In genomic region chr20:58981564-58982364, GRCh38 we compare ENCODE assay signal across 1 cellular context.
TF ChIP-seq lines count a peak whose summit lies in the region.

No MANE protein-coding gene starts in this region.

TF ChIP-seq in K562, 482 proteins besides CTCF, POLR2A, EP300 and RAD21 (continued from another document):
- no peak; the same call in 1 of the 2 replicates for TF ChIP-seq RBFOX2 (IDR thresholded peaks at IDR 0.05; ENCODE audit: low read depth, low read length)
- peak; percentile 15; the same call in 1 of the 2 replicates for TF ChIP-seq EP400 (IDR thresholded peaks at IDR 0.05)
- no peak for TF ChIP-seq SMARCE1 (IDR thresholded peaks at IDR 0.05)
- TF ChIP-seq GABPB2 (CRISPR knock-in tag; conservative IDR thresholded peaks at IDR 0.05) = no peak
- TF ChIP-seq PPARD (CRISPR knock-in tag; IDR thresholded peaks at IDR 0.05) = no peak
- no peak for TF ChIP-seq ZNF165 (CRISPR knock-in tag; IDR thresholded peaks at IDR 0.05; ENCODE audit: borderline replicate concordance)
- no peak for TF ChIP-seq ADNP (tag; IDR thresholded peaks at IDR 0.05)
- no peak for TF ChIP-seq TARDBP (IDR thresholded peaks at IDR 0.05)
- TF ChIP-seq MYBL2 (IDR thresholded peaks at IDR 0.05; ENCODE audit: low read depth) = no peak
- TF ChIP-seq MYBL2 (CRISPR knock-in tag; IDR thresholded peaks at IDR 0.05; ENCODE audit: borderline replicate concordance) = no peak
- TF ChIP-seq TFAM (CRISPR knock-in tag; conservative IDR thresholded peaks at IDR 0.05) = no peak
- no peak for TF ChIP-seq ZBTB17 (CRISPR knock-in tag; IDR thresholded peaks at IDR 0.05)
- TF ChIP-seq, protein P1, sequence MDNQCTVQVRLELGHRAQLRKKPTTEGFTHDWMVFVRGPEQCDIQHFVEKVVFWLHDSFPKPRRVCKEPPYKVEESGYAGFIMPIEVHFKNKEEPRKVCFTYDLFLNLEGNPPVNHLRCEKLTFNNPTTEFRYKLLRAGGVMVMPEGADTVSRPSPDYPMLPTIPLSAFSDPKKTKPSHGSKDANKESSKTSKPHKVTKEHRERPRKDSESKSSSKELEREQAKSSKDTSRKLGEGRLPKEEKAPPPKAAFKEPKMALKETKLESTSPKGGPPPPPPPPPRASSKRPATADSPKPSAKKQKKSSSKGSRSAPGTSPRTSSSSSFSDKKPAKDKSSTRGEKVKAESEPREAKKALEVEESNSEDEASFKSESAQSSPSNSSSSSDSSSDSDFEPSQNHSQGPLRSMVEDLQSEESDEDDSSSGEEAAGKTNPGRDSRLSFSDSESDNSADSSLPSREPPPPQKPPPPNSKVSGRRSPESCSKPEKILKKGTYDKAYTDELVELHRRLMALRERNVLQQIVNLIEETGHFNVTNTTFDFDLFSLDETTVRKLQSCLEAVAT (IDR thresholded peaks at IDR 0.05) = peak in 1 of 2 experiments; percentile 14; a peak in 1 of 4 replicates
- TF ChIP-seq ZNF639 (CRISPR knock-in tag; conservative IDR thresholded peaks at IDR 0.05 in 1 of 2, IDR thresholded peaks at IDR 0.05 in 1 of 2) = no peak; a peak in 1 of 4 replicates
- no peak for TF ChIP-seq CHD2 (IDR thresholded peaks at IDR 0.05; ENCODE audit: low read depth, low read length)
- peak in 1 of 3 experiments; percentile 70 for TF ChIP-seq YY1 (IDR thresholded peaks at IDR 0.05; ENCODE audit: borderline replicate concordance in 1 of 3, control insufficient read depth in 1 of 3, extremely low read depth in 1 of 3, insufficient read depth in 3 of 3, insufficient read length in 1 of 3, insufficient replicate concordance in 2 of 3, low read depth in 1 of 3, low read length in 2 of 3)
- TF ChIP-seq, protein P2, sequence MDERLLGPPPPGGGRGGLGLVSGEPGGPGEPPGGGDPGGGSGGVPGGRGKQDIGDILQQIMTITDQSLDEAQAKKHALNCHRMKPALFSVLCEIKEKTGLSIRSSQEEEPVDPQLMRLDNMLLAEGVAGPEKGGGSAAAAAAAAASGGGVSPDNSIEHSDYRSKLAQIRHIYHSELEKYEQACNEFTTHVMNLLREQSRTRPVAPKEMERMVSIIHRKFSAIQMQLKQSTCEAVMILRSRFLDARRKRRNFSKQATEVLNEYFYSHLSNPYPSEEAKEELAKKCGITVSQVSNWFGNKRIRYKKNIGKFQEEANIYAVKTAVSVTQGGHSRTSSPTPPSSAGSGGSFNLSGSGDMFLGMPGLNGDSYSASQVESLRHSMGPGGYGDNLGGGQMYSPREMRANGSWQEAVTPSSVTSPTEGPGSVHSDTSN (CRISPR knock-in tag; IDR thresholded peaks at IDR 0.05; ENCODE audit: low read depth) = no peak
- TF ChIP-seq, protein P2 (tag; conservative IDR thresholded peaks at IDR 0.05; ENCODE audit: low read depth) = no peak
- TF ChIP-seq SRSF3 (IDR thresholded peaks at IDR 0.05; ENCODE audit: insufficient read depth, low read length) = no peak
- peak; percentile 84 for TF ChIP-seq CHD1 (IDR thresholded peaks at IDR 0.05; ENCODE audit: low read length)
- TF ChIP-seq ZNF197 (CRISPR knock-in tag; IDR thresholded peaks at IDR 0.05; ENCODE audit: low read depth) = no peak
- TF ChIP-seq NELFE (IDR thresholded peaks at IDR 0.05; ENCODE audit: insufficient read depth, insufficient read length) = no peak
- no peak for TF ChIP-seq EZH2 (IDR thresholded peaks at IDR 0.05; ENCODE audit: borderline replicate concordance, low read depth, low read length)
- TF ChIP-seq, protein P3, sequence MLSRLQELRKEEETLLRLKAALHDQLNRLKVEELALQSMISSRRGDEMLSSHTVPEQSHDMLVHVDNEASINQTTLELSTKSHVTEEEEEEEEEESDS (CRISPR knock-in tag; IDR thresholded peaks at IDR 0.05) = no peak
- TF ChIP-seq, protein P4, sequence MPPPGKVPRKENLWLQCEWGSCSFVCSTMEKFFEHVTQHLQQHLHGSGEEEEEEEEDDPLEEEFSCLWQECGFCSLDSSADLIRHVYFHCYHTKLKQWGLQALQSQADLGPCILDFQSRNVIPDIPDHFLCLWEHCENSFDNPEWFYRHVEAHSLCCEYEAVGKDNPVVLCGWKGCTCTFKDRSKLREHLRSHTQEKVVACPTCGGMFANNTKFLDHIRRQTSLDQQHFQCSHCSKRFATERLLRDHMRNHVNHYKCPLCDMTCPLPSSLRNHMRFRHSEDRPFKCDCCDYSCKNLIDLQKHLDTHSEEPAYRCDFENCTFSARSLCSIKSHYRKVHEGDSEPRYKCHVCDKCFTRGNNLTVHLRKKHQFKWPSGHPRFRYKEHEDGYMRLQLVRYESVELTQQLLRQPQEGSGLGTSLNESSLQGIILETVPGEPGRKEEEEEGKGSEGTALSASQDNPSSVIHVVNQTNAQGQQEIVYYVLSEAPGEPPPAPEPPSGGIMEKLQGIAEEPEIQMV (tag; conservative IDR thresholded peaks at IDR 0.05; ENCODE audit: low read depth) = no peak
- TF ChIP-seq CREBBP (IDR thresholded peaks at IDR 0.05; ENCODE audit: low read depth, low read length) = no peak
- TF ChIP-seq, protein P5, sequence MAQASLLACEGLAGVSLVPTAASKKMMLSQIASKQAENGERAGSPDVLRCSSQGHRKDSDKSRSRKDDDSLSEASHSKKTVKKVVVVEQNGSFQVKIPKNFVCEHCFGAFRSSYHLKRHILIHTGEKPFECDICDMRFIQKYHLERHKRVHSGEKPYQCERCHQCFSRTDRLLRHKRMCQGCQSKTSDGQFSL (CRISPR knock-in tag; IDR thresholded peaks at IDR 0.05) = no peak
- TF ChIP-seq, protein P5 (tag; IDR thresholded peaks at IDR 0.05) = peak in 1 of 2 experiments; percentile 10; a peak in 1 of 4 replicates
- no peak for TF ChIP-seq ZNF134 (CRISPR knock-in tag; conservative IDR thresholded peaks at IDR 0.05)
- TF ChIP-seq ZNF23 (CRISPR knock-in tag; IDR thresholded peaks at IDR 0.05) = no peak
- no peak for TF ChIP-seq USF1 (CRISPR knock-in tag; IDR thresholded peaks at IDR 0.05)
- 0 out of 2 replicates have a peak, but pooled peaks have one; percentile 7 for TF ChIP-seq EGR1 (conservative IDR thresholded peaks at IDR 0.05)
- TF ChIP-seq CEBPB (tag; IDR thresholded peaks at IDR 0.05) = no peak
- no peak for TF ChIP-seq ATF2 (CRISPR knock-in tag; IDR thresholded peaks at IDR 0.05)
- TF ChIP-seq, protein P6, sequence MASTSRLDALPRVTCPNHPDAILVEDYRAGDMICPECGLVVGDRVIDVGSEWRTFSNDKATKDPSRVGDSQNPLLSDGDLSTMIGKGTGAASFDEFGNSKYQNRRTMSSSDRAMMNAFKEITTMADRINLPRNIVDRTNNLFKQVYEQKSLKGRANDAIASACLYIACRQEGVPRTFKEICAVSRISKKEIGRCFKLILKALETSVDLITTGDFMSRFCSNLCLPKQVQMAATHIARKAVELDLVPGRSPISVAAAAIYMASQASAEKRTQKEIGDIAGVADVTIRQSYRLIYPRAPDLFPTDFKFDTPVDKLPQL (IDR thresholded peaks at IDR 0.05; ENCODE audit: extremely low read depth, insufficient read length) = no peak
- TF ChIP-seq CCAR2 (IDR thresholded peaks at IDR 0.05; ENCODE audit: low read depth, low read length) = no peak
- TF ChIP-seq ZNF24 (IDR thresholded peaks at IDR 0.05) = no peak
- TF ChIP-seq, protein P7, sequence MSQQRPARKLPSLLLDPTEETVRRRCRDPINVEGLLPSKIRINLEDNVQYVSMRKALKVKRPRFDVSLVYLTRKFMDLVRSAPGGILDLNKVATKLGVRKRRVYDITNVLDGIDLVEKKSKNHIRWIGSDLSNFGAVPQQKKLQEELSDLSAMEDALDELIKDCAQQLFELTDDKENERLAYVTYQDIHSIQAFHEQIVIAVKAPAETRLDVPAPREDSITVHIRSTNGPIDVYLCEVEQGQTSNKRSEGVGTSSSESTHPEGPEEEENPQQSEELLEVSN (IDR thresholded peaks at IDR 0.05; ENCODE audit: borderline replicate concordance in 1 of 2, extremely low read depth in 1 of 2, insufficient read depth in 1 of 2, insufficient read length in 1 of 2, low read depth in 1 of 2, low read length in 1 of 2, poor library complexity in 1 of 2, severe bottlenecking in 1 of 2) = no peak
- TF ChIP-seq ZNF561 (CRISPR knock-in tag; conservative IDR thresholded peaks at IDR 0.05) = no peak
- TF ChIP-seq ZNF586 (CRISPR knock-in tag; conservative IDR thresholded peaks at IDR 0.05) = no peak
- no peak for TF ChIP-seq ZNF146 (CRISPR knock-in tag; IDR thresholded peaks at IDR 0.05; ENCODE audit: unreplicated experiment)
- TF ChIP-seq HNRNPH1 (optimal IDR thresholded peaks at IDR 0.05; ENCODE audit: low read depth, low read length) = no peak
- no peak for TF ChIP-seq NR2C2 (CRISPR knock-in tag; IDR thresholded peaks at IDR 0.05)
- peak; percentile 46 for TF ChIP-seq NR2C2 (tag; IDR thresholded peaks at IDR 0.05)
- no peak for TF ChIP-seq RFX1 (IDR thresholded peaks at IDR 0.05)
- TF ChIP-seq TAL1 (IDR thresholded peaks at IDR 0.05) = no peak
- no peak for TF ChIP-seq DLX4 (CRISPR knock-in tag; IDR thresholded peaks at IDR 0.05)
- no peak for TF ChIP-seq BACH1 (tag; IDR thresholded peaks at IDR 0.05)
- TF ChIP-seq ZZZ3 (IDR thresholded peaks at IDR 0.05) = no peak
- no peak for TF ChIP-seq ARID2 (IDR thresholded peaks at IDR 0.05)
- TF ChIP-seq, protein P8, sequence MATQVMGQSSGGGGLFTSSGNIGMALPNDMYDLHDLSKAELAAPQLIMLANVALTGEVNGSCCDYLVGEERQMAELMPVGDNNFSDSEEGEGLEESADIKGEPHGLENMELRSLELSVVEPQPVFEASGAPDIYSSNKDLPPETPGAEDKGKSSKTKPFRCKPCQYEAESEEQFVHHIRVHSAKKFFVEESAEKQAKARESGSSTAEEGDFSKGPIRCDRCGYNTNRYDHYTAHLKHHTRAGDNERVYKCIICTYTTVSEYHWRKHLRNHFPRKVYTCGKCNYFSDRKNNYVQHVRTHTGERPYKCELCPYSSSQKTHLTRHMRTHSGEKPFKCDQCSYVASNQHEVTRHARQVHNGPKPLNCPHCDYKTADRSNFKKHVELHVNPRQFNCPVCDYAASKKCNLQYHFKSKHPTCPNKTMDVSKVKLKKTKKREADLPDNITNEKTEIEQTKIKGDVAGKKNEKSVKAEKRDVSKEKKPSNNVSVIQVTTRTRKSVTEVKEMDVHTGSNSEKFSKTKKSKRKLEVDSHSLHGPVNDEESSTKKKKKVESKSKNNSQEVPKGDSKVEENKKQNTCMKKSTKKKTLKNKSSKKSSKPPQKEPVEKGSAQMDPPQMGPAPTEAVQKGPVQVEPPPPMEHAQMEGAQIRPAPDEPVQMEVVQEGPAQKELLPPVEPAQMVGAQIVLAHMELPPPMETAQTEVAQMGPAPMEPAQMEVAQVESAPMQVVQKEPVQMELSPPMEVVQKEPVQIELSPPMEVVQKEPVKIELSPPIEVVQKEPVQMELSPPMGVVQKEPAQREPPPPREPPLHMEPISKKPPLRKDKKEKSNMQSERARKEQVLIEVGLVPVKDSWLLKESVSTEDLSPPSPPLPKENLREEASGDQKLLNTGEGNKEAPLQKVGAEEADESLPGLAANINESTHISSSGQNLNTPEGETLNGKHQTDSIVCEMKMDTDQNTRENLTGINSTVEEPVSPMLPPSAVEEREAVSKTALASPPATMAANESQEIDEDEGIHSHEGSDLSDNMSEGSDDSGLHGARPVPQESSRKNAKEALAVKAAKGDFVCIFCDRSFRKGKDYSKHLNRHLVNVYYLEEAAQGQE (CRISPR knock-in tag; IDR thresholded peaks at IDR 0.05; ENCODE audit: low read depth) = no peak
- no peak for TF ChIP-seq RBM22 (IDR thresholded peaks at IDR 0.05; ENCODE audit: low read depth, low read length, poor library complexity, severe bottlenecking)
- no peak for TF ChIP-seq TRIM24 (IDR thresholded peaks at IDR 0.05)
